Comparison of ENCODE assay signal across 8 cellular contexts in genomic region chr6:124961468-124961783, GRCh38. TPM values are rescaled to one million over a fixed set of nuclear protein-coding genes. Genes with fewer than 3 reads are reported as not detected.
DNase-seq lines count a peak whose midpoint lies in the region; ATAC-seq, FAIRE-seq and TF ChIP-seq lines count a peak whose summit lies in the region.

No MANE protein-coding gene starts in this region.

- peaks cover 51% of the 10 kb centered on the region for H3K79me2 ChIP-seq in parathyroid adenoma

- FAIRE-seq in H54 (lab: Jason Lieb, UNC): no peak

- peak overlapping the region; percentile 6 for H3K9ac ChIP-seq in parathyroid adenoma

- peak overlapping the region; percentile 61 for H3K4me3 Mint-ChIP-seq in CD8-positive, alpha-beta T cell

- peaks cover 10% of the 10 kb centered on the region for H3K4me1 Mint-ChIP-seq in CD8-positive, alpha-beta T cell (ENCODE audit: low read depth)

- no peaks in the 10 kb centered on the region for H3K4me1 ChIP-seq in CD8-positive, alpha-beta T cell (ENCODE audit: insufficient read depth, low read length)
- peaks cover 19% of the 10 kb centered on the region for H3K4me1 ChIP-seq in parathyroid adenoma

- DNase-seq in CD8-positive, alpha-beta T cell: no peak
- no peak for DNase-seq in fibroblast of pulmonary artery (ENCODE audit: low read depth)
- DNase-seq in H54 (ENCODE audit: insufficient read length, low spot score): no peak
- DNase-seq in GM03348 (ENCODE audit: low spot score): no peak
- no peak for DNase-seq in AG08396 (ENCODE audit: low spot score)

- ATAC-seq in CD8-positive, alpha-beta T cell: no peak
- no peak for ATAC-seq in HG02870 (IDR thresholded peaks at IDR 0.05; ENCODE audit: unreplicated experiment)

- CTCF ChIA-PET in CD8-positive, alpha-beta T cell (lab: Charles Lee): no interaction called here

- no peaks in the 10 kb centered on the region for H3K9me3 ChIP-seq in CD8-positive, alpha-beta T cell (ENCODE audit: low read length)
- H3K9me3 ChIP-seq in parathyroid adenoma (ENCODE audit: control insufficient read depth, low read length): no peaks in the 10 kb centered on the region

- POLR2A ChIA-PET in CD8-positive, alpha-beta T cell (lab: Charles Lee): no interaction called here

- no peak for TF ChIP-seq POLR2A in H54 (IDR thresholded peaks at IDR 0.05; ENCODE audit: low read depth, low read length)

- no peak for TF ChIP-seq CTCF in CD8-positive, alpha-beta T cell (IDR thresholded peaks at IDR 0.05)
- no peak for TF ChIP-seq CTCF in WI38 (IDR thresholded peaks at IDR 0.05; ENCODE audit: low read depth, low read length)
- TF ChIP-seq CTCF in fibroblast of pulmonary artery (IDR thresholded peaks at IDR 0.05; ENCODE audit: low read length, missing control alignments): no peak
- TF ChIP-seq CTCF in parathyroid adenoma (IDR thresholded peaks at IDR 0.05): no peak

- no peaks in the 10 kb centered on the region for H3K36me3 ChIP-seq in CD8-positive, alpha-beta T cell (ENCODE audit: insufficient read depth, low read length)
- H3K36me3 ChIP-seq in parathyroid adenoma (ENCODE audit: control insufficient read depth, insufficient read depth, low read length): peaks cover 13% of the 10 kb centered on the region

- peak overlapping the region; percentile 86 for H2AFZ ChIP-seq in parathyroid adenoma

- intact Hi-C loops in CD8-positive, alpha-beta T cell (cut with DNase I, micrococcal nuclease): no loop called here

- no peak overlapping the region for H3K27ac Mint-ChIP-seq in CD8-positive, alpha-beta T cell

- no peaks in the 10 kb centered on the region for H3K27me3 ChIP-seq in CD8-positive, alpha-beta T cell (ENCODE audit: insufficient read depth, low read length)
- H3K27me3 ChIP-seq in parathyroid adenoma (ENCODE audit: control insufficient read depth, insufficient read depth, low read length): no peaks in the 10 kb centered on the region

- H3K4me2 ChIP-seq in parathyroid adenoma (ENCODE audit: low read length): peak overlapping the region; percentile 88

- no peak overlapping the region for H3K27ac ChIP-seq in CD8-positive, alpha-beta T cell (ENCODE audit: low read depth, low read length)
- H3K27ac ChIP-seq in parathyroid adenoma: peak overlapping the region; percentile 74

- no peak overlapping the region for H3K4me3 ChIP-seq in CD8-positive, alpha-beta T cell (ENCODE audit: low read depth, low read length)
- peak overlapping the region; percentile 63 for H3K4me3 ChIP-seq in WI38 (ENCODE audit: low read depth, low read length)
- H3K4me3 ChIP-seq in fibroblast of pulmonary artery (replicated peaks; ENCODE audit: low read depth, low read length): peak overlapping the region; percentile 84
- H3K4me3 ChIP-seq in parathyroid adenoma (ENCODE audit: low read depth, low read length): peak overlapping the region; percentile 91

- H3K9me3 Mint-ChIP-seq in CD8-positive, alpha-beta T cell: no peaks in the 10 kb centered on the region

- no peaks in the 10 kb centered on the region for H3K36me3 Mint-ChIP-seq in CD8-positive, alpha-beta T cell

- H3K27me3 Mint-ChIP-seq in CD8-positive, alpha-beta T cell (ENCODE audit: low read depth): peaks cover 41% of the 10 kb centered on the region

RNA-seq across cellular contexts. Expression of gene RNF217, which starts 0.8 kb away (rescaled TPM):
- total RNA-seq in CD8-positive, alpha-beta T cell: not detected
